In the genomic region with DNA sequence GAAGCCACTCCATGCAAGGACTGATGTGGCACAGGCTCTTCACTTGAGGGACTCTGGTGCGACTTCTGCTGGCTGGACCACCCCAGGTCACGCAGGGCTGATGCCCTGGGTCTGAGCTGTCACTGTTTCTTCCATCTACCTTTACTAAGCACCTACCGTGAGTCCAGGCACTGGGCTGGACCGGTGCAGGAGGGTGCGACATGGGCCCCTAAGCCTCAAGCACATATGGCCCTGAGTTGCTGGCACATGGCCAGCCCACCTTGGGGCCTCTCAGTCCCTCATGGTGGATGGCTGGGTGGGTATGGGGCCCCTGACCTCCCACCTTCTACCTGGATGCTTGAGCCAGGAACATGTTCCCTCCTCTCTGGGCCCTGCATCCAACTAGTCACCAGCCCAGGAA, we compare ENCODE assay signal across 31 cellular contexts.
"Had no signal": no experiment of that assay in that cellular context is flagged by ENCODE, and none has a peak within 500 bp of the region (broad histone marks: within the 10 kb centered on the region; RNA-seq: fewer than 3 reads in every experiment).

No MANE protein-coding gene starts in this region.

- H3K9me3 ChIP-seq: adrenal gland, body of pancreas, breast epithelium, esophagus muscularis mucosa, gastrocnemius medialis, heart right ventricle had no signal

- H3K4me1 ChIP-seq: adrenal gland, body of pancreas, breast epithelium, esophagus muscularis mucosa, foreskin keratinocyte, gastrocnemius medialis, heart right ventricle had no signal

- ATAC-seq: activated CD4-positive, alpha-beta T cell treated with anti-CD3 and anti-CD28 coated beads for 36 hours; activated CD8-positive, alpha-beta memory T cell treated with anti-CD3 and anti-CD28 coated beads, Interleukin-2, amount 10 ng/mL, durations not matched to agents 7 days and 5 days; activated CD8-positive, alpha-beta T cell treated with anti-CD3 and anti-CD28 coated beads, Interleukin-2, amount 10 ng/mL, durations not matched to agents 7 days and 5 days; activated naive CD8-positive, alpha-beta T cell treated with anti-CD3 and anti-CD28 coated beads, Interleukin-2, amount 50 U/mL, for 24 hours; body of pancreas; effector memory CD8-positive, alpha-beta T cell; foreskin keratinocyte; gastrocnemius medialis; heart right ventricle had no signal

- H3K36me3 ChIP-seq: adrenal gland, breast epithelium, cardiac muscle cell, esophagus muscularis mucosa, gastrocnemius medialis, heart right ventricle had no signal

- H3K27ac ChIP-seq: adrenal gland, body of pancreas, breast epithelium, cardiac muscle cell, coronary artery, esophagus muscularis mucosa, foreskin keratinocyte, gastrocnemius medialis, heart right ventricle had no signal

- DNase-seq: activated CD4-positive, alpha-beta memory T cell treated with anti-CD3 and anti-CD28 coated beads for 36 hours; activated CD4-positive, alpha-beta T cell treated with anti-CD3 and anti-CD28 coated beads for 36 hours; activated CD4-positive, alpha-beta T cell treated with anti-CD3 and anti-CD28 coated beads, Interleukin-2, amount 10 ng/mL, durations not matched to agents 24 days and 14 days; activated CD4-positive, CD25-positive, alpha-beta regulatory T cell; activated CD4-positive, CD25-positive, alpha-beta regulatory T cell treated with anti-CD3 and anti-CD28 coated beads, Interleukin-2, amount 50 U/mL, for 72 hours; activated CD8-positive, alpha-beta memory T cell treated with anti-CD3 and anti-CD28 coated beads, Interleukin-2, amount 10 ng/mL, durations not matched to agents 7 days and 5 days; activated CD8-positive, alpha-beta memory T cell treated with anti-CD3 and anti-CD28 coated beads, Interleukin-2, amount 50 U/mL, for 4 hours; activated CD8-positive, alpha-beta T cell treated with anti-CD3 and anti-CD28 coated beads, Interleukin-2, amount 10 ng/mL, durations not matched to agents 7 days and 5 days; activated effector memory CD4-positive, alpha-beta T cell treated with anti-CD3 and anti-CD28 coated beads, Interleukin-2, amount 50 U/mL, for 16 hours; activated naive CD4-positive, alpha-beta T cell treated with anti-CD3 and anti-CD28 coated beads for 36 hours; activated naive CD8-positive, alpha-beta T cell treated with anti-CD3 and anti-CD28 coated beads for 36 hours; activated naive CD8-positive, alpha-beta T cell treated with anti-CD3 and anti-CD28 coated beads, Interleukin-2, amount 50 U/mL, for 24 hours; activated T-cell treated with anti-CD3 and anti-CD28 coated beads, Interleukin-2, amount 50 U/mL, for 1 hour; activated T-cell treated with anti-CD3 and anti-CD28 coated beads, Interleukin-2, amount 50 U/mL, for 48 hours; adrenal gland; amygdala; aorta; body of pancreas; central memory CD4-positive, alpha-beta T cell; dermis blood vessel endothelial cell; effector CD4-positive, alpha-beta T cell; effector memory CD8-positive, alpha-beta T cell; erythroblast; foreskin keratinocyte; gastrocnemius medialis; heart right ventricle; T-helper 2 cell had no signal

- H3K27me3 ChIP-seq: adrenal gland, body of pancreas, breast epithelium, gastrocnemius medialis had no signal

- H3K4me3 ChIP-seq: adrenal gland, body of pancreas, breast epithelium, cardiac muscle cell, coronary artery, esophagus muscularis mucosa, gastrocnemius medialis, heart right ventricle had no signal
